Comparison of ENCODE assay signal across 9 cellular contexts in the genomic region with DNA sequence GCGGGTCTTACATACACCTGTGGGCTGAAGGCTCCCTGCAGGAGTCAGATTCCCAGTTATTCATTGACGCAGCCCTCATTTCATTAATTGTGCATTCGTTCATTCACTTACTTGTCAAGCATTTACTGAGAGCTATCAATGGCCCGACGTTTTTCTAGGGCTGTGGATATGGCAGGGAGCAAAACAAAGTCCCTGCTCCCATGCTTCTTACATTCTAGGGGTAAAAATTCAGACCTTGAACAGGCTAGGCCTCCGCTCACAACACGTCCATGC. TPM values are rescaled to one million over a fixed set of nuclear protein-coding genes. Genes with fewer than 3 reads are reported as not detected.
DNase-seq lines count a peak whose midpoint lies in the region; ATAC-seq, FAIRE-seq and TF ChIP-seq lines count a peak whose summit lies in the region.
"Had no signal": no experiment of that assay in that cellular context is flagged by ENCODE, and none has a peak within 500 bp of the region (broad histone marks: within the 10 kb centered on the region; RNA-seq: fewer than 3 reads in every experiment).

No MANE protein-coding gene starts in this region.

- no peak for ATAC-seq in HG03025 (IDR thresholded peaks at IDR 0.05; ENCODE audit: low FRiP score, unreplicated experiment)

- DNase-seq in activated naive CD4-positive, alpha-beta T cell treated with anti-CD3 and anti-CD28 coated beads, Interleukin-2, amount 10 ng/mL, durations not matched to agents 7 days and 5 days = no peak
- no peak for DNase-seq in activated naive CD4-positive, alpha-beta T cell (lab: John Stamatoyannopoulos, UW)
- DNase-seq in adrenal gland (no peak), type B pancreatic cell (ENCODE audit: extremely low spot score, unreplicated experiment) (no peak), DMS53 treated with DMSO at 0.1 percent for 48 hours (lab: John Stamatoyannopoulos, UW; ENCODE audit: unreplicated experiment) (no peak), HTR-8/SVneo (ENCODE audit: insufficient read length, low spot score) (no peak)

- H3K9me3 Mint-ChIP-seq in activated naive CD4-positive, alpha-beta T cell treated with anti-CD3 and anti-CD28 coated beads, Interleukin-2, amount 10 ng/mL, durations not matched to agents 7 days and 5 days = no peaks in the 10 kb centered on the region
- H3K9me3 Mint-ChIP-seq in type B pancreatic cell = no peaks in the 10 kb centered on the region

- H3K4me1 ChIP-seq in adrenal gland (replicated peaks in 1 of 2) (peaks cover 15 to 56% of the 10 kb centered on the region in 2 donors), mononuclear cell (ENCODE audit: insufficient read depth, low read length) (peaks cover 85% of the 10 kb centered on the region)

- intact Hi-C loops in adrenal gland (cut with DNase I) = no loop called here

- H3K9me3 ChIP-seq in adrenal gland (replicated peaks in 1 of 3) = no peaks in the 10 kb centered on the region
- no peaks in the 10 kb centered on the region for H3K9me3 ChIP-seq in mononuclear cell (ENCODE audit: low read depth, low read length)

- no peak overlapping the region for H3K27ac Mint-ChIP-seq in activated naive CD4-positive, alpha-beta T cell treated with anti-CD3 and anti-CD28 coated beads, Interleukin-2, amount 10 ng/mL, durations not matched to agents 7 days and 5 days
- peak overlapping the region; percentile 95 for H3K27ac Mint-ChIP-seq in type B pancreatic cell

- peaks cover 36% of the 10 kb centered on the region for H3K27me3 Mint-ChIP-seq in activated naive CD4-positive, alpha-beta T cell treated with anti-CD3 and anti-CD28 coated beads, Interleukin-2, amount 10 ng/mL, durations not matched to agents 7 days and 5 days
- peaks cover 9% of the 10 kb centered on the region for H3K27me3 Mint-ChIP-seq in type B pancreatic cell

- CTCF ChIA-PET in activated naive CD4-positive, alpha-beta T cell treated with anti-CD3 and anti-CD28 coated beads, Interleukin-2, amount 10 ng/mL, durations not matched to agents 7 days and 5 days (lab: Charles Lee) = interaction anchor here (0.8 to 4.3 kb wide), 14 partner anchors 8 to 310 kb away, joined by 3 to 19 read pairs (median 4); no protein-coding TSS in a partner anchor

- peak overlapping the region; percentile 78 for H3K4me3 Mint-ChIP-seq in activated naive CD4-positive, alpha-beta T cell treated with anti-CD3 and anti-CD28 coated beads, Interleukin-2, amount 10 ng/mL, durations not matched to agents 7 days and 5 days
- H3K4me3 Mint-ChIP-seq in type B pancreatic cell = peak overlapping the region; percentile 91

- H3K27me3 ChIP-seq in adrenal gland = no peaks in the 10 kb centered on the region
- peaks cover 2% of the 10 kb centered on the region for H3K27me3 ChIP-seq in mononuclear cell (ENCODE audit: insufficient read depth, low read length)

- H3K4me3 ChIP-seq in adrenal gland (peak overlapping the region in 1 of 4 donors; percentile 98), mononuclear cell (ENCODE audit: low read length) (peak overlapping the region; percentile 32)

- no peak for TF ChIP-seq POLR2A in adrenal gland (IDR thresholded peaks at IDR 0.05)

- FAIRE-seq in HTR-8/SVneo (lab: Jason Lieb, UNC) = no peak

- whole genome bisulfite sequencing in adrenal gland, 4 donors = 0 to 5% (median 2%) methylated on average over 6 to 7 of the region's 7 CpGs

- H3K36me3 Mint-ChIP-seq in activated naive CD4-positive, alpha-beta T cell treated with anti-CD3 and anti-CD28 coated beads, Interleukin-2, amount 10 ng/mL, durations not matched to agents 7 days and 5 days = peaks cover 10% of the 10 kb centered on the region
- H3K36me3 Mint-ChIP-seq in type B pancreatic cell = peaks cover 3% of the 10 kb centered on the region

- TF ChIP-seq CTCF in adrenal gland (IDR thresholded peaks at IDR 0.05) = peak in 1 of 6 experiments; percentile 5
- TF ChIP-seq CTCF in type B pancreatic cell (conservative IDR thresholded peaks at IDR 0.05) = no peak

- H3K36me3 ChIP-seq in adrenal gland (replicated peaks in 1 of 2) = peaks cover 0 to 4% of the 10 kb centered on the region in 2 donors

- peak overlapping the region in 4 of 5 donors; percentile 13 to 99 (median 92) for H3K27ac ChIP-seq in adrenal gland

- peaks cover 47% of the 10 kb centered on the region for H3K4me1 Mint-ChIP-seq in activated naive CD4-positive, alpha-beta T cell treated with anti-CD3 and anti-CD28 coated beads, Interleukin-2, amount 10 ng/mL, durations not matched to agents 7 days and 5 days
- H3K4me1 Mint-ChIP-seq in type B pancreatic cell (ENCODE audit: unreplicated experiment) = peaks cover 24% of the 10 kb centered on the region

RNA-seq across cellular contexts. Expression of a gene that starts 0.4 kb away (rescaled TPM):
- total RNA-seq in adrenal gland (100 to 1,000 TPM in 4 of 8 donors, 10 to 100 TPM in 4; 52.5 to 491 (median 98.9) TPM), mononuclear cell (28.1 TPM), type B pancreatic cell (ENCODE audit: low replicate concordance) (79.2 and 81.0 TPM in 2 replicates)
- polyA plus RNA-seq in adrenal gland = 100 to 1,000 TPM in 1 of 3 donors, 10 to 100 TPM in 2; 46.1 to 510 (median 61.1) TPM

RNA-seq across cellular contexts. Expression of a gene that starts 24.2 kb away (rescaled TPM):
- total RNA-seq in adrenal gland (10 to 100 TPM in 6 of 8 donors, 1 to 10 TPM in 2; 8.5 to 19.7 (median 14.0) TPM), mononuclear cell (8.8 TPM), type B pancreatic cell (ENCODE audit: low replicate concordance) (not detected in 2 replicates)
- 1 to 10 TPM; 1.8 to 2.5 (median 1.9) TPM for polyA plus RNA-seq in adrenal gland
- total RNA-seq: activated CD8-positive, alpha-beta memory T cell treated with anti-CD3 and anti-CD28 coated beads for 36 hours had no signal
